Comparison of ENCODE assay signal across 34 cellular contexts in the genomic region with DNA sequence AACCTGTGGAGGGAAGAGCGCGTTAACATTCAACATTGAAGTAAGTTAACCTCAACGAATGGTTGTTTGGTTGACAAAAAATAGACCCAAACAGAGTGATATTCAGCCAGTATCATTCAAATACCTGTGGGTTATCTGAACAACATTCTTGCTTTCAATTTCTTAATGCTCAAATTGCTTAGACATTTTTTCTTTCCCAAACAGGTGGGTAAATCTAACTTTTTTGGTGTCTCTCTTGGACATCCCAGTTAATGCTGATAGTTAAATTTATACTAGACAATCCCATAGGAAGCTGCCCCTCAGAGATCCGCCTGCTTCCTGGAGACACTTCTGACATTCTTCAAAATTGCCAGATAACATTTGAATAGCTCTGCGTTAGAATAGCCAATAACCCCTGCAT. TPM values are rescaled to one million over a fixed set of nuclear protein-coding genes. Genes with fewer than 3 reads are reported as not detected.
"Had no signal": no experiment of that assay in that cellular context is flagged by ENCODE, and none has a peak within 500 bp of the region (broad histone marks: within the 10 kb centered on the region; RNA-seq: fewer than 3 reads in every experiment).

No MANE protein-coding gene starts in this region.

- DNase-seq: activated CD4-positive, alpha-beta memory T cell treated with anti-CD3 and anti-CD28 coated beads for 36 hours; activated CD4-positive, alpha-beta T cell treated with anti-CD3 and anti-CD28 coated beads for 36 hours; activated CD4-positive, alpha-beta T cell treated with anti-CD3 and anti-CD28 coated beads, Interleukin-2, amount 10 ng/mL, durations not matched to agents 24 days and 14 days; activated CD4-positive, CD25-positive, alpha-beta regulatory T cell; activated CD4-positive, CD25-positive, alpha-beta regulatory T cell treated with anti-CD3 and anti-CD28 coated beads, Interleukin-2, amount 50 U/mL, for 72 hours; activated CD8-positive, alpha-beta memory T cell treated with anti-CD3 and anti-CD28 coated beads, Interleukin-2, amount 10 ng/mL, durations not matched to agents 7 days and 5 days; activated CD8-positive, alpha-beta memory T cell treated with anti-CD3 and anti-CD28 coated beads, Interleukin-2, amount 50 U/mL, for 4 hours; activated CD8-positive, alpha-beta T cell treated with anti-CD3 and anti-CD28 coated beads, Interleukin-2, amount 10 ng/mL, durations not matched to agents 7 days and 5 days; activated effector memory CD4-positive, alpha-beta T cell treated with anti-CD3 and anti-CD28 coated beads, Interleukin-2, amount 50 U/mL, for 16 hours; activated naive CD4-positive, alpha-beta T cell treated with anti-CD3 and anti-CD28 coated beads for 36 hours; activated naive CD8-positive, alpha-beta T cell treated with anti-CD3 and anti-CD28 coated beads, Interleukin-2, amount 10 ng/mL, durations not matched to agents 7 days and 5 days; activated T-cell treated with anti-CD3 and anti-CD28 coated beads, Interleukin-2, amount 50 U/mL, for 1 hour; activated T-cell treated with anti-CD3 and anti-CD28 coated beads, Interleukin-2, amount 50 U/mL, for 48 hours; brain microvascular endothelial cell; caudate nucleus; cortex of kidney; dermis blood vessel endothelial cell; effector CD4-positive, alpha-beta T cell; effector memory CD8-positive, alpha-beta T cell; erythroblast; esophagus squamous epithelium; foreskin melanocyte; heart right ventricle; T-helper 1 cell; T-helper 17 cell had no signal

- H3K36me3 ChIP-seq: ascending aorta, brain microvascular endothelial cell, esophagus squamous epithelium, gastroesophageal sphincter, heart right ventricle had no signal

- H3K4me3 ChIP-seq: ascending aorta, esophagus squamous epithelium, gastroesophageal sphincter, heart right ventricle had no signal

- H3K4me1 ChIP-seq: ascending aorta, gastroesophageal sphincter, heart right ventricle had no signal

- H3K36me3 Mint-ChIP-seq: activated CD4-positive, alpha-beta memory T cell treated with anti-CD3 and anti-CD28 coated beads for 36 hours; activated CD8-positive, alpha-beta memory T cell treated with anti-CD3 and anti-CD28 coated beads, Interleukin-2, amount 10 ng/mL, durations not matched to agents 7 days and 5 days; activated naive CD4-positive, alpha-beta T cell treated with anti-CD3 and anti-CD28 coated beads, Interleukin-2, amount 50 U/mL, for 24 hours; activated naive CD8-positive, alpha-beta T cell treated with anti-CD3 and anti-CD28 coated beads, Interleukin-2, amount 10 ng/mL, durations not matched to agents 7 days and 5 days had no signal

- H3K9me3 ChIP-seq: ascending aorta, esophagus squamous epithelium, gastroesophageal sphincter, heart right ventricle had no signal

- ATAC-seq: activated CD8-positive, alpha-beta memory T cell treated with anti-CD3 and anti-CD28 coated beads, Interleukin-2, amount 10 ng/mL, durations not matched to agents 7 days and 5 days; activated CD8-positive, alpha-beta T cell treated with anti-CD3 and anti-CD28 coated beads, Interleukin-2, amount 10 ng/mL, durations not matched to agents 7 days and 5 days; effector memory CD8-positive, alpha-beta T cell; gastroesophageal sphincter; heart right ventricle; T-helper 17 cell had no signal

- H3K27ac Mint-ChIP-seq: activated CD4-positive, alpha-beta memory T cell treated with anti-CD3 and anti-CD28 coated beads for 36 hours; activated CD4-positive, alpha-beta T cell treated with anti-CD3 and anti-CD28 coated beads for 36 hours; activated CD4-positive, alpha-beta T cell treated with anti-CD3 and anti-CD28 coated beads, Interleukin-2, amount 10 ng/mL, durations not matched to agents 24 days and 14 days; activated CD8-positive, alpha-beta memory T cell treated with anti-CD3 and anti-CD28 coated beads, Interleukin-2, amount 10 ng/mL, durations not matched to agents 7 days and 5 days; activated CD8-positive, alpha-beta T cell treated with anti-CD3 and anti-CD28 coated beads, Interleukin-2, amount 10 ng/mL, durations not matched to agents 7 days and 5 days; activated naive CD4-positive, alpha-beta T cell treated with anti-CD3 and anti-CD28 coated beads for 36 hours; activated naive CD4-positive, alpha-beta T cell treated with anti-CD3 and anti-CD28 coated beads, Interleukin-2, amount 50 U/mL, for 24 hours; activated naive CD8-positive, alpha-beta T cell treated with anti-CD3 and anti-CD28 coated beads, Interleukin-2, amount 10 ng/mL, durations not matched to agents 7 days and 5 days; activated T-helper 1 cell treated with anti-CD3 and anti-CD28 coated beads, Interleukin-12 subunit alpha, Interleukin-12 subunit beta, Interleukin-2, Interleukin-4 antibody, amounts not matched to agents 30 ng/mL and 10 ng/mL and 1 ng/mL, durations not matched to agents 14 hours and 24 hours and 36 hours; activated T-helper 2 cell treated with anti-CD3 and anti-CD28 coated beads, Interferon-gamma antibody, Interleukin-2, Interleukin-4, amounts not matched to agents 10 μg/mL and 5 μg/mL and 100 μg/mL, durations not matched to agents 14 hours and 24 hours and 36 hours; effector memory CD8-positive, alpha-beta T cell; T-helper 17 cell had no signal

- H3K27ac ChIP-seq: ascending aorta, brain microvascular endothelial cell, esophagus squamous epithelium, gastroesophageal sphincter, heart right ventricle had no signal

- H3K27me3 ChIP-seq: ascending aorta, brain microvascular endothelial cell, esophagus squamous epithelium, gastroesophageal sphincter had no signal

- H3K9me3 Mint-ChIP-seq: activated CD4-positive, alpha-beta memory T cell treated with anti-CD3 and anti-CD28 coated beads for 36 hours; activated CD4-positive, alpha-beta T cell treated with anti-CD3 and anti-CD28 coated beads, Interleukin-2, amount 10 ng/mL, durations not matched to agents 24 days and 14 days; activated naive CD4-positive, alpha-beta T cell treated with anti-CD3 and anti-CD28 coated beads for 36 hours; activated naive CD4-positive, alpha-beta T cell treated with anti-CD3 and anti-CD28 coated beads, Interleukin-2, amount 50 U/mL, for 24 hours; activated naive CD8-positive, alpha-beta T cell treated with anti-CD3 and anti-CD28 coated beads, Interleukin-2, amount 10 ng/mL, durations not matched to agents 7 days and 5 days; activated T-helper 1 cell treated with anti-CD3 and anti-CD28 coated beads, Interleukin-12 subunit alpha, Interleukin-12 subunit beta, Interleukin-2, Interleukin-4 antibody, amounts not matched to agents 30 ng/mL and 10 ng/mL and 1 ng/mL, durations not matched to agents 14 hours and 24 hours and 36 hours; activated T-helper 2 cell treated with anti-CD3 and anti-CD28 coated beads, Interferon-gamma antibody, Interleukin-2, Interleukin-4, amounts not matched to agents 10 μg/mL and 5 μg/mL and 100 μg/mL, durations not matched to agents 14 hours and 24 hours and 36 hours; effector memory CD8-positive, alpha-beta T cell had no signal

RNA-seq across cellular contexts. Expression of a gene that starts 20.0 kb away (rescaled TPM):
- total RNA-seq: activated CD4-positive, alpha-beta T cell treated with anti-CD3 and anti-CD28 coated beads, Interleukin-2, amount 10 ng/mL, durations not matched to agents 24 days and 14 days; activated CD8-positive, alpha-beta memory T cell treated with anti-CD3 and anti-CD28 coated beads, Interleukin-2, amount 10 ng/mL, durations not matched to agents 7 days and 5 days; activated CD8-positive, alpha-beta T cell treated with anti-CD3 and anti-CD28 coated beads, Interleukin-2, amount 10 ng/mL, durations not matched to agents 7 days and 5 days; activated naive CD4-positive, alpha-beta T cell treated with anti-CD3 and anti-CD28 coated beads for 36 hours; activated T-helper 1 cell treated with anti-CD3 and anti-CD28 coated beads, Interleukin-12 subunit alpha, Interleukin-12 subunit beta, Interleukin-2, Interleukin-4 antibody, amounts not matched to agents 30 ng/mL and 10 ng/mL and 1 ng/mL, durations not matched to agents 14 hours and 24 hours and 36 hours; activated T-helper 2 cell treated with anti-CD3 and anti-CD28 coated beads, Interferon-gamma antibody, Interleukin-2, Interleukin-4, amounts not matched to agents 10 μg/mL and 5 μg/mL and 100 μg/mL, durations not matched to agents 14 hours and 24 hours and 36 hours; ascending aorta; chondrocyte; dermis blood vessel endothelial cell; fibroblast of lung; fibroblast of villous mesenchyme; glomerular endothelial cell; heart right ventricle had no signal
- polyA plus RNA-seq: fibroblast of lung, heart right ventricle had no signal
